21 cellular contexts compared by ENCODE assay signal in the genomic region with DNA sequence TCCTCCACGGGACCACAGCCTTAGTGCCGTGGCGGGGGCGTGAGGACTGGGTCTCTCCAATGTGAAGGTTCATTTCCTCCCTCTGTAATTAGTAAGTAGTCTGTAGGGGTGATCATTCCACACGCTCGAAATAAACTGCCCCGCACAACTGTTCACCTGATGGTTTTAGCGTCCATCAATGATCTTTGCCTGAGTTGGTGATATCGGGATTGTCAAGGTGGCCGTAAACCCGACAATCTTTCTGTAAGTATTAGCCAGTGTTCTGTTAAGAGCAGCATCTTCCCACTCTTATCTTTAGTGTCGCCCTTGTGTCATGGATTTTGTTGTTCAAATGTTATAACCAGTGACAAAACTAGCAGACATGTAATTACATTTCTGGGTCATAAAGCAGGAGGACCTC. TPM values are rescaled to one million over a fixed set of nuclear protein-coding genes. Genes with fewer than 3 reads are reported as not detected.
A peak's percentile ranks its signal among the peaks of the same experiment; 100 is the strongest.
DNase-seq lines count a peak whose midpoint lies in the region; ATAC-seq and TF ChIP-seq lines count a peak whose summit lies in the region.
"Had no signal": no experiment of that assay in that cellular context is flagged by ENCODE, and none has a peak within 500 bp of the region (broad histone marks: within the 10 kb centered on the region; RNA-seq: fewer than 3 reads in every experiment).

No MANE protein-coding gene starts in this region.

- H3K4me1 ChIP-seq in breast epithelium (no peaks in the 10 kb centered on the region), iPS-18a (ENCODE audit: control insufficient read depth, low read depth, low read length) (peaks cover 18% of the 10 kb centered on the region)
- H3K4me1 ChIP-seq in CD8-positive, alpha-beta memory T cell (ENCODE audit: insufficient read depth, low read length), result no peaks in the 10 kb centered on the region
- H3K4me1 ChIP-seq: BE2C had no signal

- DNase-seq in MCF 10A (ENCODE audit: unreplicated experiment) (no peak), breast epithelium (ENCODE audit: low spot score in 2 of 2) (no peak), KBM-7 (no peak), hepatic stellate cell (ENCODE audit: low spot score) (no peak)
- DNase-seq in CD8-positive, alpha-beta memory T cell, result no peak
- DNase-seq: BE2C, GOT3, Kasumi-1, MV-4-11, NCI-H1105, NCI-H1436 treated with DMSO at 0.1 percent for 48 hours, NCI-H187 treated with DMSO at 0.1 percent for 48 hours, NCI-H2107, NCI-H524, NCI-H774, SIG-M5 had no signal

- H3K4me1 Mint-ChIP-seq in MCF 10A (ENCODE audit: insufficient read depth, unreplicated experiment), result peaks cover 5% of the 10 kb centered on the region
- H3K4me1 Mint-ChIP-seq in brain, result peaks cover 10% of the 10 kb centered on the region
- no peaks in the 10 kb centered on the region for H3K4me1 Mint-ChIP-seq in CD8-positive, alpha-beta memory T cell

- intact Hi-C loops in MCF 10A (cut with micrococcal nuclease), result no loop called here
- intact Hi-C loops in breast epithelium (cut with DNase I; ENCODE audit: low total_unique reads), result no loop called here

- no peaks in the 10 kb centered on the region for H3K9me3 ChIP-seq in breast epithelium
- H3K9me3 ChIP-seq in iPS-18a (ENCODE audit: control insufficient read depth, low read depth, low read length), result no peaks in the 10 kb centered on the region
- no peaks in the 10 kb centered on the region for H3K9me3 ChIP-seq in CD8-positive, alpha-beta memory T cell (ENCODE audit: low read length)
- H3K9me3 ChIP-seq: BE2C had no signal

- H3K27ac ChIP-seq in breast epithelium, result no peak overlapping the region
- H3K27ac ChIP-seq in iPS-18a (ENCODE audit: low read length), result peak overlapping the region; percentile 40
- H3K27ac ChIP-seq in CD8-positive, alpha-beta memory T cell (ENCODE audit: low read depth, low read length), result no peak overlapping the region
- H3K27ac ChIP-seq: SK-N-MC had no signal

- no peak for TF ChIP-seq POLR2A in breast epithelium (IDR thresholded peaks at IDR 0.05)

- no peak overlapping the region for H3K4me3 ChIP-seq in breast epithelium
- peak overlapping the region; percentile 42 for H3K4me3 ChIP-seq in iPS-18a (ENCODE audit: low read length)
- H3K4me3 ChIP-seq in CD8-positive, alpha-beta memory T cell (ENCODE audit: low read length), result no peak overlapping the region
- H3K4me3 ChIP-seq: SK-N-MC had no signal

- BruUV-seq in MCF 10A (replicated peaks; lab: Mats Ljungman, UMichigan), result no TSS peak

- POLR2A ChIA-PET in MCF 10A (lab: Yijun Ruan, JAX), result interaction anchor here (1.3 kb wide), 2 partner anchors 10 to 13 kb away, joined by 3 to 5 read pairs; no protein-coding TSS in a partner anchor
- POLR2A ChIA-PET in CD8-positive, alpha-beta memory T cell (lab: Charles Lee), result interaction anchor here (0.6 kb wide), 1 partner anchor 76 kb away, joined by 3 read pairs; a partner anchor contains a TSS

- H3K4me3 Mint-ChIP-seq in MCF 10A (ENCODE audit: unreplicated experiment) (no peak overlapping the region), brain (no peak overlapping the region)
- no peak overlapping the region for H3K4me3 Mint-ChIP-seq in CD8-positive, alpha-beta memory T cell
- H3K4me3 Mint-ChIP-seq: CD14-positive monocyte had no signal

- H3K36me3 ChIP-seq in breast epithelium, result no peaks in the 10 kb centered on the region
- H3K36me3 ChIP-seq in iPS-18a (ENCODE audit: control insufficient read depth, low read depth, low read length), result no peaks in the 10 kb centered on the region
- no peaks in the 10 kb centered on the region for H3K36me3 ChIP-seq in CD8-positive, alpha-beta memory T cell (ENCODE audit: insufficient read depth, low read length)

- H3K27ac Mint-ChIP-seq in MCF 10A (ENCODE audit: low read depth, unreplicated experiment) (peak overlapping the region; percentile 18), brain (peak overlapping the region in 3 of 5 experiments; percentile 22 to 71 (median 33))
- H3K27ac Mint-ChIP-seq in CD8-positive, alpha-beta memory T cell, result no peak overlapping the region

- in situ Hi-C loops in KBM-7 (cut with MboI; ENCODE audit: low pct_unique_long_range_greater_than_20kb, low sequenced_read_pairs), result no loop called here

- ATAC-seq in GM21529 (IDR thresholded peaks at IDR 0.05; ENCODE audit: unreplicated experiment), result no peak

- H3K27me3 Mint-ChIP-seq in MCF 10A (ENCODE audit: insufficient read depth, unreplicated experiment) (no peaks in the 10 kb centered on the region), brain (peaks cover 2% of the 10 kb centered on the region)
- H3K27me3 Mint-ChIP-seq in CD8-positive, alpha-beta memory T cell, result no peaks in the 10 kb centered on the region

- H3K9ac ChIP-seq in iPS-18a (ENCODE audit: low read length), result peak overlapping the region; percentile 28

- TF ChIP-seq CTCF in MCF 10A (IDR thresholded peaks at IDR 0.05; ENCODE audit: unreplicated experiment) (no peak), breast epithelium (IDR thresholded peaks at IDR 0.05) (no peak), brain (conservative IDR thresholded peaks at IDR 0.05) (no peak)

- H3K9me3 Mint-ChIP-seq in MCF 10A (ENCODE audit: unreplicated experiment) (no peaks in the 10 kb centered on the region), brain (no peaks in the 10 kb centered on the region)
- H3K9me3 Mint-ChIP-seq in CD8-positive, alpha-beta memory T cell, result no peaks in the 10 kb centered on the region

- no peaks in the 10 kb centered on the region for H3K27me3 ChIP-seq in breast epithelium
- H3K27me3 ChIP-seq in iPS-18a (ENCODE audit: control insufficient read depth, insufficient read depth, low read length), result no peaks in the 10 kb centered on the region
- no peaks in the 10 kb centered on the region for H3K27me3 ChIP-seq in CD8-positive, alpha-beta memory T cell (ENCODE audit: insufficient read depth, low read length, poor library complexity, severe bottlenecking)
- H3K27me3 ChIP-seq: BE2C had no signal

- CTCF ChIA-PET in MCF 10A (lab: Yijun Ruan, JAX), result interaction anchor here (0.8 to 15.6 kb wide), 4 partner anchors 8 to 206 kb away, joined by 3 to 315 read pairs (median 24); a partner anchor contains a TSS
- CTCF ChIA-PET in CD8-positive, alpha-beta memory T cell (lab: Charles Lee), result no interaction called here

- H3K36me3 Mint-ChIP-seq in MCF 10A (ENCODE audit: insufficient read depth, unreplicated experiment) (peaks cover 9% of the 10 kb centered on the region), brain (peaks cover 29% of the 10 kb centered on the region)
- peaks cover 0 to 4% (median 0%) of the 10 kb centered on the region in 3 donors for H3K36me3 Mint-ChIP-seq in CD8-positive, alpha-beta memory T cell

RNA-seq across cellular contexts. Expression of a gene that starts 17.7 kb away (rescaled TPM):
- total RNA-seq in MCF 10A (2022) (95.6 and 138 TPM in 2 replicates), breast epithelium (10 to 100 TPM; 47.2 to 58.1 (median 55.1) TPM)
- polyA plus RNA-seq in brain (ENCODE audit: insufficient read depth, low read depth, low replicate concordance), result 221 TPM
- total RNA-seq in CD8-positive, alpha-beta memory T cell, result 10 to 100 TPM; 39.9 to 40.7 TPM
- 8.0 TPM for polyA plus RNA-seq in CD8-positive, alpha-beta memory T cell

RNA-seq across cellular contexts. Expression of a gene that starts 20.7 kb away (rescaled TPM):
- 25.7 and 30.1 TPM in 2 replicates for total RNA-seq in MCF 10A (2022)
- total RNA-seq in breast epithelium, result 10 to 100 TPM; 32.1 to 36.1 (median 35.0) TPM
- polyA plus RNA-seq in brain (ENCODE audit: insufficient read depth, low read depth, low replicate concordance), result 80.0 TPM
- total RNA-seq in CD8-positive, alpha-beta memory T cell, result 10 to 100 TPM; 81.7 to 83.5 TPM
- 69.7 TPM for polyA plus RNA-seq in CD8-positive, alpha-beta memory T cell

RNA-seq across cellular contexts. Expression of a gene that starts 23.4 kb away (rescaled TPM):
- total RNA-seq in MCF 10A (2022) (79.3 and 83.6 TPM in 2 replicates), breast epithelium (10 to 100 TPM; 45.6 to 63.5 (median 60.0) TPM)
- 47.4 TPM for polyA plus RNA-seq in brain (ENCODE audit: insufficient read depth, low read depth, low replicate concordance)
- total RNA-seq in CD8-positive, alpha-beta memory T cell, result 10 to 100 TPM; 83.1 to 88.8 TPM
- polyA plus RNA-seq in CD8-positive, alpha-beta memory T cell, result 52.0 TPM

RNA-seq across cellular contexts. Expression of a gene that starts 44.6 kb away (rescaled TPM):
- total RNA-seq in MCF 10A (2022) (112 and 114 TPM in 2 replicates), breast epithelium (100 to 1,000 TPM in 1 of 3 donors, 10 to 100 TPM in 2; 83.2 to 101 (median 92.8) TPM)
- polyA plus RNA-seq in brain (ENCODE audit: insufficient read depth, low read depth, low replicate concordance), result 84.5 TPM
- 100 to 1,000 TPM; 119 to 121 TPM for total RNA-seq in CD8-positive, alpha-beta memory T cell
- polyA plus RNA-seq in CD8-positive, alpha-beta memory T cell, result 25.5 TPM

RNA-seq across cellular contexts. Expression of a gene that starts 46.3 kb away (rescaled TPM):
- 11.8 and 12.2 TPM in 2 replicates for total RNA-seq in MCF 10A (2022)
- 1 to 10 TPM; 5.2 to 8.8 (median 8.6) TPM for total RNA-seq in breast epithelium
- polyA plus RNA-seq in brain (ENCODE audit: insufficient read depth, low read depth, low replicate concordance), result 45.3 TPM
- total RNA-seq in CD8-positive, alpha-beta memory T cell, result 10 to 100 TPM; 20.5 to 23.2 TPM
- 14.3 TPM for polyA plus RNA-seq in CD8-positive, alpha-beta memory T cell

Comparison
In these comparisons a context has a peak if more than half of its experiments do, and no peak if none do; other contexts are left out.
1. H3K27ac Mint-ChIP-seq: peak in MCF 10A (single experiment) and brain (3 of 5); none in CD8-positive, alpha-beta memory T cell (0 of 8).